ENCODE assay signal across 24 cellular contexts in the genomic region with DNA sequence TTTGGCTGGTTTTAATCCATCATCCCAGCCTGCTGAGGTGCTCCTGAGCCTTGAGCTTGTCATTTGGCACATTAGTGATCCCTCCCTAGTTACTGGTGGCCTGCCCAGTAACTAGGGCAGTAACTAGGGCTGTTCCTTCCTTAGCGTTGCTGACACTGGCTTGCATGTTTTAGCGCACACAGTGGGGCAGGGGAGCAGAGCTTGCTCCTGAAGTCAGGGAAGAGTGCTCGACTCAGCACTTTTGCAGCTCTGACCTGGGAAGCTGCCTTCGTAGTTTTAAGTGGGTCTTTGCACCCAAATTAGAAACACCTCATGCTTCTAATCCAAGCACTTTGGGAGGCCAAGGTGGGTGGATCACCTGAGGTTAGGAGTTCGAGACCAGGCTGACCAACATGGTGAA. TPM values are rescaled to one million over a fixed set of nuclear protein-coding genes. Genes with fewer than 3 reads are reported as not detected.
DNase-seq lines count a peak whose midpoint lies in the region; ATAC-seq, FAIRE-seq and TF ChIP-seq lines count a peak whose summit lies in the region.
"Had no signal": no experiment of that assay in that cellular context is flagged by ENCODE, and none has a peak within 500 bp of the region (broad histone marks: within the 10 kb centered on the region; RNA-seq: fewer than 3 reads in every experiment).

No MANE protein-coding gene starts in this region.

- ATAC-seq in left cardiac atrium: no peak
- ATAC-seq in HG03469 (IDR thresholded peaks at IDR 0.05; ENCODE audit: unreplicated experiment): no peak

- H3K18ac ChIP-seq in H1 (ENCODE audit: extremely low read depth, low read length): no peak overlapping the region

- H2BK15ac ChIP-seq in H1 (ENCODE audit: low read length): no peak overlapping the region

- no peak for TF ChIP-seq POLR2A in H1 (IDR thresholded peaks at IDR 0.05; ENCODE audit: control extremely low read depth in 1 of 2, low read depth in 2 of 2, low read length in 2 of 2)

- no peak for FAIRE-seq in H1 (lab: Jason Lieb, UNC)
- FAIRE-seq: GM12892, GM19239, H54 had no signal

- H2BK20ac ChIP-seq in H1 (ENCODE audit: low read length): no peak overlapping the region

- peak overlapping the region; percentile 63; the same call in 1 of the 2 replicates for H4K8ac ChIP-seq in H1 (ENCODE audit: extremely low read depth, insufficient read depth, low read length)

- H3K36me3 Mint-ChIP-seq in nephron progenitor cell (ENCODE audit: low read depth): no peaks in the 10 kb centered on the region

- H2BK120ac ChIP-seq in H1 (replicated peaks; ENCODE audit: low read depth, low read length): no peak overlapping the region

- H3K4me1 Mint-ChIP-seq in nephron progenitor cell: peaks cover 11% of the 10 kb centered on the region

- H3K9ac ChIP-seq in H1 (replicated peaks in 1 of 4; ENCODE audit: extremely low read depth in 1 of 4, low read depth in 3 of 4, low read length in 3 of 4): no peak overlapping the region
- H3K9ac ChIP-seq: SK-N-SH had no signal

- H3K4me3 Mint-ChIP-seq in nephron progenitor cell: no peak overlapping the region

- H3K36me3 ChIP-seq in right atrium auricular region: no peaks in the 10 kb centered on the region
- no peaks in the 10 kb centered on the region for H3K36me3 ChIP-seq in H1 (ENCODE audit: control insufficient read depth in 2 of 4, insufficient read depth in 4 of 4, low read length in 3 of 4)
- H3K36me3 ChIP-seq: MG63 had no signal

- no peak overlapping the region for H2BK5ac ChIP-seq in H1 (ENCODE audit: low read depth, low read length)

- H3K4me3 ChIP-seq in right atrium auricular region (no peak overlapping the region), H1 (ENCODE audit: extremely low read depth in 1 of 4, insufficient read depth in 2 of 4, low read depth in 3 of 4, low read length in 4 of 4) (no peak overlapping the region)
- H3K4me3 ChIP-seq: MG63 had no signal

- H3K79me2 ChIP-seq in H1 (ENCODE audit: control insufficient read depth in 1 of 2, insufficient read depth in 2 of 2, low read length in 2 of 2): no peaks in the 10 kb centered on the region

- H3K9me3 Mint-ChIP-seq in nephron progenitor cell: no peaks in the 10 kb centered on the region

- intact Hi-C loops in left cardiac atrium (cut with DNase I): no loop called here

- H3K27me3 ChIP-seq in right atrium auricular region (no peaks in the 10 kb centered on the region), H1 (replicated peaks in 1 of 4; ENCODE audit: control insufficient read depth in 3 of 4, extremely low read depth in 1 of 4, insufficient read depth in 3 of 4, low read length in 3 of 4) (no peaks in the 10 kb centered on the region)
- H3K27me3 ChIP-seq: MG63 had no signal

- no peak overlapping the region for H2BK12ac ChIP-seq in H1 (ENCODE audit: low read depth, low read length)

- no peak overlapping the region for H3K56ac ChIP-seq in H1 (replicated peaks; ENCODE audit: insufficient read length, low read depth, low read length)

- POLR2A ChIA-PET in H1 (lab: Charles Lee; ENCODE audit: partially characterized antibody): no interaction called here

- H3K4ac ChIP-seq in H1 (replicated peaks; ENCODE audit: insufficient read length, low read depth, low read length): no peak overlapping the region

- no peak overlapping the region for H3K14ac ChIP-seq in H1 (ENCODE audit: insufficient read length)

- no peak overlapping the region for H2AFZ ChIP-seq in H1 (ENCODE audit: low read length)

- H3K27me3 Mint-ChIP-seq in nephron progenitor cell (ENCODE audit: low read depth, poor library complexity): peaks cover 5% of the 10 kb centered on the region

- H3K27ac Mint-ChIP-seq in nephron progenitor cell: peak overlapping the region; percentile 39

- H4K5ac ChIP-seq in H1 (ENCODE audit: insufficient read length, low read depth, low read length): no peak overlapping the region

- no peak for TF ChIP-seq CTCF in right atrium auricular region (IDR thresholded peaks at IDR 0.05)
- TF ChIP-seq CTCF in H1 (IDR thresholded peaks at IDR 0.05; ENCODE audit: control extremely low read depth in 1 of 3, insufficient read depth in 1 of 3, low read depth in 1 of 3, low read length in 3 of 3): no peak
- no peak for TF ChIP-seq CTCF in nephron progenitor cell (IDR thresholded peaks at IDR 0.05)

- H3K79me1 ChIP-seq in H1 (ENCODE audit: low read depth, low read length): no peaks in the 10 kb centered on the region

- no peak overlapping the region for H2AK5ac ChIP-seq in H1 (ENCODE audit: low read depth, low read length)

- H3K27ac ChIP-seq in right atrium auricular region: no peak overlapping the region
- no peak overlapping the region for H3K27ac ChIP-seq in H1 (ENCODE audit: low read depth, low read length)

- H3K4me2 ChIP-seq in H1 (ENCODE audit: insufficient read depth in 1 of 2, low read depth in 2 of 2, low read length in 2 of 2): no peak overlapping the region
- H3K4me2 ChIP-seq: SK-N-SH had no signal

- TF ChIP-seq EP300 in H1 (IDR thresholded peaks at IDR 0.05; ENCODE audit: borderline replicate concordance in 1 of 2, low read depth in 2 of 2, low read length in 2 of 2): no peak

- no peaks in the 10 kb centered on the region for H4K20me1 ChIP-seq in H1 (replicated peaks in 1 of 2; ENCODE audit: control insufficient read depth in 1 of 2, insufficient read depth in 2 of 2, low read length in 2 of 2)

- H3K9me3 ChIP-seq in right atrium auricular region: no peaks in the 10 kb centered on the region
- H3K9me3 ChIP-seq in H1 (ENCODE audit: insufficient read depth in 2 of 2, low read depth in 1 of 2, low read length in 1 of 2): no peaks in the 10 kb centered on the region
- H3K9me3 ChIP-seq: MG63, SK-N-SH had no signal

- no peak for TF ChIP-seq RAD21 in H1 (IDR thresholded peaks at IDR 0.05 in 1 of 2, conservative IDR thresholded peaks at IDR 0.05 in 1 of 2; ENCODE audit: low read depth in 2 of 2, low read length in 2 of 2)

- peaks cover 0 to 5% of the 10 kb centered on the region in 2 donors for H3K4me1 ChIP-seq in right atrium auricular region
- H3K4me1 ChIP-seq in H1 (replicated peaks in 1 of 4; ENCODE audit: control insufficient read depth in 3 of 4, insufficient read depth in 4 of 4, low read length in 3 of 4): no peaks in the 10 kb centered on the region

- H3K23ac ChIP-seq in H1 (ENCODE audit: insufficient read length): no peak overlapping the region

- 77% methylated on average over 5 of the region's 5 CpGs; no CpG with 5 or more reads in 1 of the 2 experiments for WGBS in H1 (ENCODE audit: extremely low coverage in 1 of 2, insufficient coverage in 1 of 2, insufficient read length in 1 of 2, insufficient replicate concordance in 2 of 2, low coverage in 1 of 2, low lambda C conversion rate in 2 of 2, missing lambda C conversion rate in 1 of 2), 2 experiments

- H4K91ac ChIP-seq in H1 (replicated peaks; ENCODE audit: insufficient read length, low read length): peak overlapping the region; percentile 56

- DNase-seq in left cardiac atrium (peak; percentile 12), right atrium auricular region (ENCODE audit: low spot score) (no peak), H1 (ENCODE audit: low read depth in 1 of 2, low spot score in 2 of 2) (no peak), nephron progenitor cell (no peak), NCI-H526 treated with DMSO at 0.1 percent for 48 hours (lab: John Stamatoyannopoulos, UW) (no peak)
- no peak for DNase-seq in activated CD8-positive, alpha-beta memory T cell treated with anti-CD3 and anti-CD28 coated beads, Interleukin-2, amount 50 U/mL, for 48 hours
- DNase-seq in effector CD4-positive, alpha-beta T cell: no peak
- DNase-seq: 8988T, Calu3, DMS79 treated with DMSO at 0.1 percent for 48 hours, KG1, MG63, NCI-H1417, NCI-H1694, NCI-H2081, NCI-H2227 treated with DMSO at 0.1 percent for 48 hours, SK-N-SH had no signal

- CTCF ChIA-PET in H1 (lab: Charles Lee; ENCODE audit: partially characterized antibody): interaction anchor here (1.2 kb wide), 1 partner anchor 86 kb away, joined by 3 read pairs; no protein-coding TSS in a partner anchor

- no peaks in the 10 kb centered on the region for H3K23me2 ChIP-seq in H1 (ENCODE audit: low read depth, low read length)

TF ChIP-seq in H1, 55 proteins besides CTCF, POLR2A, EP300 and RAD21:
- TF ChIP-seq CBX8 (IDR thresholded peaks at IDR 0.05; ENCODE audit: borderline replicate concordance, low read depth, low read length) (no peak), MAFK (IDR thresholded peaks at IDR 0.05; ENCODE audit: low read depth, low read length) (peak; percentile 38; the same call in 1 of the 2 replicates), SAP30 (IDR thresholded peaks at IDR 0.05; ENCODE audit: insufficient read depth, insufficient replicate concordance, low read length) (no peak), CBX5 (IDR thresholded peaks at IDR 0.05; ENCODE audit: low read depth, low read length) (no peak)

RNA-seq across cellular contexts. Expression of a gene that starts 15.6 kb away (rescaled TPM):
- total RNA-seq in left cardiac atrium (not detected), right atrium auricular region (not detected)
- not detected in 2 replicates for total RNA-seq in H1 (2021; fragmentation: NEBNext Ultra II Directional; extraction: Animal tissue kit (Norgen Biotek cat#: 25700))
- polyA plus RNA-seq in H1 (2011; rRNA removed): not detected in 2 replicates
- not detected for polyA plus RNA-seq in H1 (2011; cell fraction: cytosol; rRNA removed)
- polyA plus RNA-seq in H1 (2011; cell fraction: nucleus; rRNA removed): not detected
- polyA plus RNA-seq in H1 (2012, experiment 1 of 2): not detected in 4 replicates
- not detected for polyA plus RNA-seq in H1 (2012, experiment 2 of 2)
- polyA plus RNA-seq in H1 (2013, experiment 1 of 2): not detected
- polyA plus RNA-seq in H1 (2013, experiment 2 of 2): not detected
- not detected in 2 replicates for polyA minus RNA-seq in H1 (2011; rRNA and poly(A)+ RNA removed)
- polyA minus RNA-seq in H1 (2011; cell fraction: cytosol; rRNA and poly(A)+ RNA removed): not detected
- polyA minus RNA-seq in H1 (2011; cell fraction: nucleus; rRNA and poly(A)+ RNA removed): not detected
- total RNA-seq: Calu3, HT1080, NCI-H460 had no signal
- polyA plus RNA-seq: BJ, SK-N-SH had no signal

RNA-seq across cellular contexts. Expression of a gene that starts 29.4 kb away (rescaled TPM):
- total RNA-seq in left cardiac atrium (not detected), right atrium auricular region (not detected)
- not detected in 2 replicates for total RNA-seq in H1 (2021; fragmentation: NEBNext Ultra II Directional; extraction: Animal tissue kit (Norgen Biotek cat#: 25700))
- not detected in 2 replicates for polyA plus RNA-seq in H1 (2011; rRNA removed)
- not detected for polyA plus RNA-seq in H1 (2011; cell fraction: cytosol; rRNA removed)
- polyA plus RNA-seq in H1 (2011; cell fraction: nucleus; rRNA removed): not detected
- not detected in 4 replicates for polyA plus RNA-seq in H1 (2012, experiment 1 of 2)
- not detected for polyA plus RNA-seq in H1 (2012, experiment 2 of 2)
- polyA plus RNA-seq in H1 (2013, experiment 1 of 2): not detected
- polyA plus RNA-seq in H1 (2013, experiment 2 of 2): not detected
- not detected in 2 replicates for polyA minus RNA-seq in H1 (2011; rRNA and poly(A)+ RNA removed)
- not detected for polyA minus RNA-seq in H1 (2011; cell fraction: cytosol; rRNA and poly(A)+ RNA removed)
- not detected for polyA minus RNA-seq in H1 (2011; cell fraction: nucleus; rRNA and poly(A)+ RNA removed)
- total RNA-seq: Calu3, HT1080, NCI-H460 had no signal
- polyA plus RNA-seq: BJ, SK-N-SH had no signal
